ENCODE assay signal across 31 cellular contexts in genomic region chr10:99387071-99387470, GRCh38. TPM values are rescaled to one million over a fixed set of nuclear protein-coding genes. Genes with fewer than 3 reads are reported as not detected.
"Had no signal": no experiment of that assay in that cellular context is flagged by ENCODE, and none has a peak within 500 bp of the region (broad histone marks: within the 10 kb centered on the region; RNA-seq: fewer than 3 reads in every experiment).

No MANE protein-coding gene starts in this region.

- H3K27me3 ChIP-seq: body of pancreas, esophagus muscularis mucosa, gastrocnemius medialis had no signal

- H3K36me3 ChIP-seq: gastrocnemius medialis, heart left ventricle had no signal

- ATAC-seq: activated T-cell treated with anti-CD3 and anti-CD28 coated beads, Interleukin-2, amount 50 U/mL, for 4 hours; activated T-helper 17 cell treated with anti-CD3 and anti-CD28 coated beads, Interleukin-2, amount 50 U/mL, for 72 hours; body of pancreas; effector memory CD8-positive, alpha-beta T cell; foreskin keratinocyte; gastrocnemius medialis; T-helper 17 cell; WTC11 had no signal

- H3K27ac ChIP-seq: body of pancreas, esophagus muscularis mucosa, foreskin keratinocyte, gastrocnemius medialis, heart left ventricle had no signal

- DNase-seq: activated CD4-positive, alpha-beta memory T cell treated with anti-CD3 and anti-CD28 coated beads, Interleukin-2, amount 10 ng/mL, durations not matched to agents 7 days and 5 days; activated CD4-positive, alpha-beta T cell treated with anti-CD3 and anti-CD28 coated beads for 1 hour; activated CD4-positive, alpha-beta T cell treated with anti-CD3 and anti-CD28 coated beads for 4 hours; activated CD4-positive, alpha-beta T cell treated with anti-CD3 and anti-CD28 coated beads, Interleukin-2, amount 10 ng/mL, durations not matched to agents 7 days and 5 days; activated CD4-positive, alpha-beta T cell treated with anti-CD3 and anti-CD28 coated beads, Interleukin-2, amount 50 U/mL, for 4 hours; activated CD8-positive, alpha-beta memory T cell treated with anti-CD3 and anti-CD28 coated beads for 24 hours; activated effector memory CD4-positive, alpha-beta T cell treated with Interleukin-2 at 50 U/mL for 16 hours; activated gamma-delta T cell treated with Interleukin-2 at 50 U/mL for 16 hours; activated naive CD4-positive, alpha-beta T cell treated with anti-CD3 and anti-CD28 coated beads, Interleukin-2, amount 50 U/mL, for 16 hours; activated naive CD4-positive, alpha-beta T cell treated with Interleukin-2 at 50 U/mL for 16 hours; activated T-cell treated with anti-CD3 and anti-CD28 coated beads, Interleukin-2, amount 50 U/mL, for 4 hours; amniotic stem cell; anterior cingulate cortex; body of pancreas; caudate nucleus; cortex of kidney; dermis blood vessel endothelial cell; effector CD4-positive, alpha-beta T cell; effector memory CD8-positive, alpha-beta T cell; erythroblast; foreskin keratinocyte; gastrocnemius medialis; glutamatergic neuron; heart left ventricle; T-helper 17 cell; T1000 had no signal

- H3K9me3 Mint-ChIP-seq: activated CD4-positive, alpha-beta memory T cell treated with anti-CD3 and anti-CD28 coated beads, Interleukin-2, amount 10 ng/mL, durations not matched to agents 7 days and 5 days; activated CD4-positive, alpha-beta T cell treated with anti-CD3 and anti-CD28 coated beads, Interleukin-2, amount 10 ng/mL, durations not matched to agents 7 days and 5 days; activated T-cell treated with anti-CD3 and anti-CD28 coated beads, Interleukin-2, amount 50 U/mL, for 4 hours; activated T-helper 17 cell treated with anti-CD3 and anti-CD28 coated beads, Interleukin-2, amount 50 U/mL, for 72 hours; effector memory CD8-positive, alpha-beta T cell; T-helper 2 cell treated with Interferon-gamma antibody and Interleukin-4, amounts not matched to agents 5 μg/mL and 100 μg/mL, for 36 hours; WTC11 had no signal

- H3K27ac Mint-ChIP-seq: activated CD4-positive, alpha-beta memory T cell treated with anti-CD3 and anti-CD28 coated beads, Interleukin-2, amount 10 ng/mL, durations not matched to agents 7 days and 5 days; activated CD4-positive, alpha-beta T cell treated with anti-CD3 and anti-CD28 coated beads, Interleukin-2, amount 10 ng/mL, durations not matched to agents 7 days and 5 days; activated naive CD8-positive, alpha-beta T cell; activated T-helper 17 cell treated with anti-CD3 and anti-CD28 coated beads, Interleukin-2, amount 50 U/mL, for 72 hours; effector memory CD8-positive, alpha-beta T cell; T-helper 17 cell; T-helper 2 cell treated with Interferon-gamma antibody and Interleukin-4, amounts not matched to agents 5 μg/mL and 100 μg/mL, for 36 hours; WTC11 had no signal

- H3K4me3 ChIP-seq: body of pancreas, esophagus muscularis mucosa, gastrocnemius medialis, heart left ventricle had no signal

- H3K36me3 Mint-ChIP-seq: activated naive CD8-positive, alpha-beta T cell; WTC11 had no signal

- H3K9me3 ChIP-seq: body of pancreas, esophagus muscularis mucosa, gastrocnemius medialis, heart left ventricle had no signal

- H3K4me3 Mint-ChIP-seq: activated CD4-positive, alpha-beta memory T cell treated with anti-CD3 and anti-CD28 coated beads, Interleukin-2, amount 10 ng/mL, durations not matched to agents 7 days and 5 days; activated CD4-positive, alpha-beta T cell treated with anti-CD3 and anti-CD28 coated beads, Interleukin-2, amount 10 ng/mL, durations not matched to agents 7 days and 5 days; activated naive CD8-positive, alpha-beta T cell; activated T-cell treated with anti-CD3 and anti-CD28 coated beads, Interleukin-2, amount 50 U/mL, for 4 hours; activated T-helper 17 cell treated with anti-CD3 and anti-CD28 coated beads, Interleukin-2, amount 50 U/mL, for 72 hours; effector memory CD8-positive, alpha-beta T cell; T-helper 17 cell; T-helper 2 cell treated with Interferon-gamma antibody and Interleukin-4, amounts not matched to agents 5 μg/mL and 100 μg/mL, for 36 hours; WTC11 had no signal

- H3K27me3 Mint-ChIP-seq: activated naive CD8-positive, alpha-beta T cell had no signal

- H3K4me1 Mint-ChIP-seq: activated CD4-positive, alpha-beta T cell treated with anti-CD3 and anti-CD28 coated beads, Interleukin-2, amount 10 ng/mL, durations not matched to agents 7 days and 5 days; activated T-helper 17 cell treated with anti-CD3 and anti-CD28 coated beads, Interleukin-2, amount 50 U/mL, for 72 hours had no signal

RNA-seq across cellular contexts. Expression of gene CNNM1, which starts 57.9 kb away (rescaled TPM):
- total RNA-seq: dermis blood vessel endothelial cell, gastrocnemius medialis had no signal
